ENCODE assay signal across 33 cellular contexts in the genomic region with DNA sequence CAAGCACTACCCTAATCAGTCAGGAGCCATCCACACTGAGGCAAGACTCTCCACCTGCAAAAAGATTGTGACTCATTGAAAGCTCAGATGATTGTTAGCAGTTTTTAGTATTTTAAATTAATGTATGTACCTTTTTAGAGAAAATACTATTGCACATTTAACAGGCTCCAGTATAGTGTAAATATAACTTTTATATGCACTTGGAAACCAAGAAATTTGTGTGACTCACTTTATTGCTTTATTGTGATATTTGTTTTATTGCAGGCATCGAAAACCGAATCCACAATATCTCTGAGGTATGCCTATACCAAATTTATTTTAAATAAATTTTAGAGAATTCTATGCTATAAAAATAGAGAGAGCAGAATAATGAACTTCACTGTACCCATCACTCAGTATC.
"Had no signal": no experiment of that assay in that cellular context is flagged by ENCODE, and none has a peak within 500 bp of the region (broad histone marks: within the 10 kb centered on the region; RNA-seq: fewer than 3 reads in every experiment).

No MANE protein-coding gene starts in this region.

- DNase-seq: Karpas-422, Kasumi-1, KG1, MG63, MM.1S, MV-4-11, NCI-H1048, NCI-H1092, NCI-H1092 treated with DMSO at 0.1 percent for 48 hours, NCI-H1105, NCI-H1105 treated with DMSO at 0.1 percent for 48 hours, NCI-H1417, NCI-H1417 treated with DMSO at 0.1 percent for 48 hours, NCI-H1436, NCI-H1436 treated with DMSO at 0.1 percent for 48 hours, NCI-H146, NCI-H1694, NCI-H1694 treated with DMSO at 0.1 percent for 48 hours, NCI-H187, NCI-H187 treated with DMSO at 0.1 percent for 48 hours, NCI-H2029, NCI-H2029 treated with DMSO at 0.1 percent for 48 hours, NCI-H2081, NCI-H2081 treated with DMSO at 0.1 percent for 48 hours, NCI-H2107, NCI-H2171, NCI-H2171 treated with DMSO at 0.1 percent for 48 hours, NCI-H2227 treated with DMSO at 0.1 percent for 48 hours, NCI-H226, NCI-H345, NCI-H446, NCI-H446 treated with DMSO at 0.1 percent for 48 hours, NCI-H510A had no signal

- H3K36me3 ChIP-seq: MG63 had no signal

- H3K4me3 ChIP-seq: MG63 had no signal

- H3K9me3 ChIP-seq: MG63 had no signal
